In genomic region chr19:50427997-50428425, GRCh38 we compare ENCODE assay signal across 1 cellular context.
TF ChIP-seq lines count a peak whose summit lies in the region.

No MANE protein-coding gene starts in this region.

TF ChIP-seq in GM12878, 131 proteins besides CTCF, POLR2A, EP300 and RAD21 (continues in another document):
- TF ChIP-seq FOXM1 (IDR thresholded peaks at IDR 0.05; ENCODE audit: low read depth, low read length): no peak
- TF ChIP-seq TAF1 (IDR thresholded peaks at IDR 0.05; ENCODE audit: borderline replicate concordance, low read depth, low read length): no peak
- TF ChIP-seq, protein P1, sequence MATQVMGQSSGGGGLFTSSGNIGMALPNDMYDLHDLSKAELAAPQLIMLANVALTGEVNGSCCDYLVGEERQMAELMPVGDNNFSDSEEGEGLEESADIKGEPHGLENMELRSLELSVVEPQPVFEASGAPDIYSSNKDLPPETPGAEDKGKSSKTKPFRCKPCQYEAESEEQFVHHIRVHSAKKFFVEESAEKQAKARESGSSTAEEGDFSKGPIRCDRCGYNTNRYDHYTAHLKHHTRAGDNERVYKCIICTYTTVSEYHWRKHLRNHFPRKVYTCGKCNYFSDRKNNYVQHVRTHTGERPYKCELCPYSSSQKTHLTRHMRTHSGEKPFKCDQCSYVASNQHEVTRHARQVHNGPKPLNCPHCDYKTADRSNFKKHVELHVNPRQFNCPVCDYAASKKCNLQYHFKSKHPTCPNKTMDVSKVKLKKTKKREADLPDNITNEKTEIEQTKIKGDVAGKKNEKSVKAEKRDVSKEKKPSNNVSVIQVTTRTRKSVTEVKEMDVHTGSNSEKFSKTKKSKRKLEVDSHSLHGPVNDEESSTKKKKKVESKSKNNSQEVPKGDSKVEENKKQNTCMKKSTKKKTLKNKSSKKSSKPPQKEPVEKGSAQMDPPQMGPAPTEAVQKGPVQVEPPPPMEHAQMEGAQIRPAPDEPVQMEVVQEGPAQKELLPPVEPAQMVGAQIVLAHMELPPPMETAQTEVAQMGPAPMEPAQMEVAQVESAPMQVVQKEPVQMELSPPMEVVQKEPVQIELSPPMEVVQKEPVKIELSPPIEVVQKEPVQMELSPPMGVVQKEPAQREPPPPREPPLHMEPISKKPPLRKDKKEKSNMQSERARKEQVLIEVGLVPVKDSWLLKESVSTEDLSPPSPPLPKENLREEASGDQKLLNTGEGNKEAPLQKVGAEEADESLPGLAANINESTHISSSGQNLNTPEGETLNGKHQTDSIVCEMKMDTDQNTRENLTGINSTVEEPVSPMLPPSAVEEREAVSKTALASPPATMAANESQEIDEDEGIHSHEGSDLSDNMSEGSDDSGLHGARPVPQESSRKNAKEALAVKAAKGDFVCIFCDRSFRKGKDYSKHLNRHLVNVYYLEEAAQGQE (IDR thresholded peaks at IDR 0.05; ENCODE audit: low read depth, low read length): no peak
- TF ChIP-seq FOXK2 (IDR thresholded peaks at IDR 0.05): no peak
- TF ChIP-seq EED (IDR thresholded peaks at IDR 0.05; ENCODE audit: low read depth): no peak
- TF ChIP-seq CEBPB (IDR thresholded peaks at IDR 0.05; ENCODE audit: borderline replicate concordance in 1 of 2, low read depth in 2 of 2, low read length in 2 of 2): no peak
- TF ChIP-seq JUND (IDR thresholded peaks at IDR 0.05; ENCODE audit: low read depth, low read length): no peak
- peak; percentile 59 for TF ChIP-seq NR2F1 (conservative IDR thresholded peaks at IDR 0.05)
- TF ChIP-seq PAX8 (IDR thresholded peaks at IDR 0.05): no peak
- no peak for TF ChIP-seq SMAD5 (IDR thresholded peaks at IDR 0.05; ENCODE audit: low read depth)
- no peak for TF ChIP-seq STAT1 (conservative IDR thresholded peaks at IDR 0.05)
- no peak for TF ChIP-seq PKNOX1 (IDR thresholded peaks at IDR 0.05)
- TF ChIP-seq SREBF2 (IDR thresholded peaks at IDR 0.05; ENCODE audit: low read length): no peak
- TF ChIP-seq POLR2AphosphoS5 (IDR thresholded peaks at IDR 0.05; ENCODE audit: low read length): 0 out of 2 replicates have a peak, but pooled peaks have one; percentile 34
- no peak for TF ChIP-seq ZZZ3 (IDR thresholded peaks at IDR 0.05; ENCODE audit: control insufficient read depth, insufficient read length, low read depth)
- TF ChIP-seq, protein P2, sequence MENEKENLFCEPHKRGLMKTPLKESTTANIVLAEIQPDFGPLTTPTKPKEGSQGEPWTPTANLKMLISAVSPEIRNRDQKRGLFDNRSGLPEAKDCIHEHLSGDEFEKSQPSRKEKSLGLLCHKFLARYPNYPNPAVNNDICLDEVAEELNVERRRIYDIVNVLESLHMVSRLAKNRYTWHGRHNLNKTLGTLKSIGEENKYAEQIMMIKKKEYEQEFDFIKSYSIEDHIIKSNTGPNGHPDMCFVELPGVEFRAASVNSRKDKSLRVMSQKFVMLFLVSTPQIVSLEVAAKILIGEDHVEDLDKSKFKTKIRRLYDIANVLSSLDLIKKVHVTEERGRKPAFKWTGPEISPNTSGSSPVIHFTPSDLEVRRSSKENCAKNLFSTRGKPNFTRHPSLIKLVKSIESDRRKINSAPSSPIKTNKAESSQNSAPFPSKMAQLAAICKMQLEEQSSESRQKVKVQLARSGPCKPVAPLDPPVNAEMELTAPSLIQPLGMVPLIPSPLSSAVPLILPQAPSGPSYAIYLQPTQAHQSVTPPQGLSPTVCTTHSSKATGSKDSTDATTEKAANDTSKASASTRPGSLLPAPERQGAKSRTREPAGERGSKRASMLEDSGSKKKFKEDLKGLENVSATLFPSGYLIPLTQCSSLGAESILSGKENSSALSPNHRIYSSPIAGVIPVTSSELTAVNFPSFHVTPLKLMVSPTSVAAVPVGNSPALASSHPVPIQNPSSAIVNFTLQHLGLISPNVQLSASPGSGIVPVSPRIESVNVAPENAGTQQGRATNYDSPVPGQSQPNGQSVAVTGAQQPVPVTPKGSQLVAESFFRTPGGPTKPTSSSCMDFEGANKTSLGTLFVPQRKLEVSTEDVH (IDR thresholded peaks at IDR 0.05; ENCODE audit: low read depth, partially characterized antibody): no peak
- no peak for TF ChIP-seq ASH2L (IDR thresholded peaks at IDR 0.05; ENCODE audit: borderline replicate concordance, low read depth)
- TF ChIP-seq BHLHE40 (IDR thresholded peaks at IDR 0.05; ENCODE audit: borderline replicate concordance in 1 of 2, low read depth in 2 of 2, low read length in 1 of 2): peak in 1 of 2 experiments; percentile 61; a peak in 2 of 4 replicates
- TF ChIP-seq BCL11A (IDR thresholded peaks at IDR 0.05; ENCODE audit: low read depth, low read length): no peak
- no peak for TF ChIP-seq EZH2 (IDR thresholded peaks at IDR 0.05; ENCODE audit: borderline replicate concordance, control insufficient read depth, low read depth, low read length)
- TF ChIP-seq ZBTB4 (CRISPR knock-in tag; IDR thresholded peaks at IDR 0.05): no peak
- TF ChIP-seq ZNF207 (IDR thresholded peaks at IDR 0.05; ENCODE audit: borderline replicate concordance): no peak
- TF ChIP-seq YY1 (IDR thresholded peaks at IDR 0.05; ENCODE audit: low read depth, low read length): no peak
- TF ChIP-seq HSF1 (IDR thresholded peaks at IDR 0.05; ENCODE audit: low read depth, low read length): no peak
- TF ChIP-seq ZNF217 (IDR thresholded peaks at IDR 0.05): no peak
- TF ChIP-seq IKZF1 (conservative IDR thresholded peaks at IDR 0.05): peak; percentile 64; the same call in 1 of the 2 replicates
- TF ChIP-seq BRCA1 (IDR thresholded peaks at IDR 0.05; ENCODE audit: low read depth, low read length): no peak
- TF ChIP-seq, protein P3, sequence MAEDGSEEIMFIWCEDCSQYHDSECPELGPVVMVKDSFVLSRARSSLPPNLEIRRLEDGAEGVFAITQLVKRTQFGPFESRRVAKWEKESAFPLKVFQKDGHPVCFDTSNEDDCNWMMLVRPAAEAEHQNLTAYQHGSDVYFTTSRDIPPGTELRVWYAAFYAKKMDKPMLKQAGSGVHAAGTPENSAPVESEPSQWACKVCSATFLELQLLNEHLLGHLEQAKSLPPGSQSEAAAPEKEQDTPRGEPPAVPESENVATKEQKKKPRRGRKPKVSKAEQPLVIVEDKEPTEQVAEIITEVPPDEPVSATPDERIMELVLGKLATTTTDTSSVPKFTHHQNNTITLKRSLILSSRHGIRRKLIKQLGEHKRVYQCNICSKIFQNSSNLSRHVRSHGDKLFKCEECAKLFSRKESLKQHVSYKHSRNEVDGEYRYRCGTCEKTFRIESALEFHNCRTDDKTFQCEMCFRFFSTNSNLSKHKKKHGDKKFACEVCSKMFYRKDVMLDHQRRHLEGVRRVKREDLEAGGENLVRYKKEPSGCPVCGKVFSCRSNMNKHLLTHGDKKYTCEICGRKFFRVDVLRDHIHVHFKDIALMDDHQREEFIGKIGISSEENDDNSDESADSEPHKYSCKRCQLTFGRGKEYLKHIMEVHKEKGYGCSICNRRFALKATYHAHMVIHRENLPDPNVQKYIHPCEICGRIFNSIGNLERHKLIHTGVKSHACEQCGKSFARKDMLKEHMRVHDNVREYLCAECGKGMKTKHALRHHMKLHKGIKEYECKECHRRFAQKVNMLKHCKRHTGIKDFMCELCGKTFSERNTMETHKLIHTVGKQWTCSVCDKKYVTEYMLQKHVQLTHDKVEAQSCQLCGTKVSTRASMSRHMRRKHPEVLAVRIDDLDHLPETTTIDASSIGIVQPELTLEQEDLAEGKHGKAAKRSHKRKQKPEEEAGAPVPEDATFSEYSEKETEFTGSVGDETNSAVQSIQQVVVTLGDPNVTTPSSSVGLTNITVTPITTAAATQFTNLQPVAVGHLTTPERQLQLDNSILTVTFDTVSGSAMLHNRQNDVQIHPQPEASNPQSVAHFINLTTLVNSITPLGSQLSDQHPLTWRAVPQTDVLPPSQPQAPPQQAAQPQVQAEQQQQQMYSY (CRISPR knock-in tag; IDR thresholded peaks at IDR 0.05): no peak
- TF ChIP-seq ZNF622 (IDR thresholded peaks at IDR 0.05): no peak
- TF ChIP-seq, protein P4, sequence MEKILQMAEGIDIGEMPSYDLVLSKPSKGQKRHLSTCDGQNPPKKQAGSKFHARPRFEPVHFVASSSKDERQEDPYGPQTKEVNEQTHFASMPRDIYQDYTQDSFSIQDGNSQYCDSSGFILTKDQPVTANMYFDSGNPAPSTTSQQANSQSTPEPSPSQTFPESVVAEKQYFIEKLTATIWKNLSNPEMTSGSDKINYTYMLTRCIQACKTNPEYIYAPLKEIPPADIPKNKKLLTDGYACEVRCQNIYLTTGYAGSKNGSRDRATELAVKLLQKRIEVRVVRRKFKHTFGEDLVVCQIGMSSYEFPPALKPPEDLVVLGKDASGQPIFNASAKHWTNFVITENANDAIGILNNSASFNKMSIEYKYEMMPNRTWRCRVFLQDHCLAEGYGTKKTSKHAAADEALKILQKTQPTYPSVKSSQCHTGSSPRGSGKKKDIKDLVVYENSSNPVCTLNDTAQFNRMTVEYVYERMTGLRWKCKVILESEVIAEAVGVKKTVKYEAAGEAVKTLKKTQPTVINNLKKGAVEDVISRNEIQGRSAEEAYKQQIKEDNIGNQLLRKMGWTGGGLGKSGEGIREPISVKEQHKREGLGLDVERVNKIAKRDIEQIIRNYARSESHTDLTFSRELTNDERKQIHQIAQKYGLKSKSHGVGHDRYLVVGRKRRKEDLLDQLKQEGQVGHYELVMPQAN (conservative IDR thresholded peaks at IDR 0.05): no peak
- no peak for TF ChIP-seq SIX5 (IDR thresholded peaks at IDR 0.05; ENCODE audit: low read depth, low read length, severe bottlenecking)
- TF ChIP-seq CBX5 (IDR thresholded peaks at IDR 0.05; ENCODE audit: low read depth): no peak
- TF ChIP-seq IKZF2 (IDR thresholded peaks at IDR 0.05): peak in 1 of 2 experiments; percentile 32; a peak in 1 of 4 replicates
- TF ChIP-seq, protein P5, sequence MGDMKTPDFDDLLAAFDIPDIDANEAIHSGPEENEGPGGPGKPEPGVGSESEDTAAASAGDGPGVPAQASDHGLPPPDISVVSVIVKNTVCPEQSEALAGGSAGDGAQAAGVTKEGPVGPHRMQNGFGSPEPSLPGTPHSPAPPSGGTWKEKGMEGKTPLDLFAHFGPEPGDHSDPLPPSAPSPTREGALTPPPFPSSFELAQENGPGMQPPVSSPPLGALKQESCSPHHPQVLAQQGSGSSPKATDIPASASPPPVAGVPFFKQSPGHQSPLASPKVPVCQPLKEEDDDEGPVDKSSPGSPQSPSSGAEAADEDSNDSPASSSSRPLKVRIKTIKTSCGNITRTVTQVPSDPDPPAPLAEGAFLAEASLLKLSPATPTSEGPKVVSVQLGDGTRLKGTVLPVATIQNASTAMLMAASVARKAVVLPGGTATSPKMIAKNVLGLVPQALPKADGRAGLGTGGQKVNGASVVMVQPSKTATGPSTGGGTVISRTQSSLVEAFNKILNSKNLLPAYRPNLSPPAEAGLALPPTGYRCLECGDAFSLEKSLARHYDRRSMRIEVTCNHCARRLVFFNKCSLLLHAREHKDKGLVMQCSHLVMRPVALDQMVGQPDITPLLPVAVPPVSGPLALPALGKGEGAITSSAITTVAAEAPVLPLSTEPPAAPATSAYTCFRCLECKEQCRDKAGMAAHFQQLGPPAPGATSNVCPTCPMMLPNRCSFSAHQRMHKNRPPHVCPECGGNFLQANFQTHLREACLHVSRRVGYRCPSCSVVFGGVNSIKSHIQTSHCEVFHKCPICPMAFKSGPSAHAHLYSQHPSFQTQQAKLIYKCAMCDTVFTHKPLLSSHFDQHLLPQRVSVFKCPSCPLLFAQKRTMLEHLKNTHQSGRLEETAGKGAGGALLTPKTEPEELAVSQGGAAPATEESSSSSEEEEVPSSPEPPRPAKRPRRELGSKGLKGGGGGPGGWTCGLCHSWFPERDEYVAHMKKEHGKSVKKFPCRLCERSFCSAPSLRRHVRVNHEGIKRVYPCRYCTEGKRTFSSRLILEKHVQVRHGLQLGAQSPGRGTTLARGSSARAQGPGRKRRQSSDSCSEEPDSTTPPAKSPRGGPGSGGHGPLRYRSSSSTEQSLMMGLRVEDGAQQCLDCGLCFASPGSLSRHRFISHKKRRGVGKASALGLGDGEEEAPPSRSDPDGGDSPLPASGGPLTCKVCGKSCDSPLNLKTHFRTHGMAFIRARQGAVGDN (IDR thresholded peaks at IDR 0.05): 0 out of 2 replicates have a peak, but pooled peaks have one; percentile 22
- no peak for TF ChIP-seq MEF2B (IDR thresholded peaks at IDR 0.05; ENCODE audit: partially characterized antibody, poor library complexity, severe bottlenecking)
- TF ChIP-seq POLR2AphosphoS2 (IDR thresholded peaks at IDR 0.05; ENCODE audit: low read depth, low read length): 0 out of 2 replicates have a peak, but pooled peaks have one; percentile 14
